17 cellular contexts compared by ENCODE assay signal in the genomic region with DNA sequence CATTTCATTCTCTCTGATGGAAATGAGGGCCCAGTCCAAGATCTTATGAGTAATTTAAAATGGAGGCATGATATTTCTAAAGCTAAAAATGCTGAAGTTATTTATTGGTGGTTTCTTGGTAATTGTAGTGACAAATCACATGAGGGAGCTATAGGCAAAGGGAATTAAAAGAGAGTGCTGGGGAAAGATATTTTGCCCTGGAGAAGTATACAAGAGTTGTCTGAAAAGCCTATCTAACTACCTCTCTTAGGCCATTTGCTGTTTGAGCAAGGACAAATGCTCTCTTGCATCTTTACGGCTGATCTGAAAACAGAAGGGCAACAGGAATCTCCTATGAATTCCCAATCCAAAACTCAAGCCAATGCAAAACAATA.
"Had no signal": no experiment of that assay in that cellular context is flagged by ENCODE, and none has a peak within 500 bp of the region (broad histone marks: within the 10 kb centered on the region; RNA-seq: fewer than 3 reads in every experiment).

No MANE protein-coding gene starts in this region.

- ATAC-seq: activated CD4-positive, alpha-beta T cell treated with anti-CD3 and anti-CD28 coated beads for 36 hours; activated CD8-positive, alpha-beta T cell treated with anti-CD3 and anti-CD28 coated beads for 36 hours; activated naive CD4-positive, alpha-beta T cell treated with anti-CD3 and anti-CD28 coated beads, Interleukin-2, amount 50 U/mL, for 72 hours; natural killer cell had no signal

- H3K36me3 ChIP-seq: cardiac muscle cell, esophagus squamous epithelium, left ventricle myocardium inferior, WERI-Rb-1 had no signal

- H3K9me3 ChIP-seq: esophagus squamous epithelium had no signal

- H3K27ac ChIP-seq: cardiac muscle cell, esophagus squamous epithelium, left ventricle myocardium inferior, WERI-Rb-1 had no signal

- H3K4me1 ChIP-seq: esophagus squamous epithelium, left ventricle myocardium inferior had no signal

- FAIRE-seq: endothelial cell of umbilical vein had no signal

- H3K27me3 ChIP-seq: cardiac muscle cell, esophagus squamous epithelium had no signal

- DNase-seq: activated CD4-positive, alpha-beta T cell treated with anti-CD3 and anti-CD28 coated beads for 36 hours; activated CD8-positive, alpha-beta T cell treated with anti-CD3 and anti-CD28 coated beads for 36 hours; activated effector memory CD4-positive, alpha-beta T cell treated with anti-CD3 and anti-CD28 coated beads, Interleukin-2, amount 50 U/mL, for 16 hours; activated T-cell treated with anti-CD3 and anti-CD28 coated beads, Interleukin-2, amount 50 U/mL, for 48 hours; cortex of kidney; effector CD4-positive, alpha-beta T cell; esophagus squamous epithelium; hippocampal formation; left ventricle myocardium inferior; natural killer cell; nucleus accumbens; posterior cingulate gyrus; retina; WERI-Rb-1 had no signal

- H3K4me3 ChIP-seq: cardiac muscle cell, esophagus squamous epithelium, left ventricle myocardium inferior had no signal
